ENCODE assay signal across 13 cellular contexts in genomic region chr15:75131269-75131643, GRCh38.
DNase-seq lines count a peak whose midpoint lies in the region; ATAC-seq lines count a peak whose summit lies in the region.
"Had no signal": no experiment of that assay in that cellular context is flagged by ENCODE, and none has a peak within 500 bp of the region (broad histone marks: within the 10 kb centered on the region; RNA-seq: fewer than 3 reads in every experiment).

No MANE protein-coding gene starts in this region.

- DNase-seq in EH (ENCODE audit: low read depth) (peak; percentile 37), midbrain (lab: John Stamatoyannopoulos, UW) (peak; percentile 10), KG1 (lab: John Stamatoyannopoulos, UW) (no peak), NCI-H748 treated with DMSO at 0.1 percent for 48 hours (lab: John Stamatoyannopoulos, UW) (no peak)
- no peak for DNase-seq in activated naive CD8-positive, alpha-beta T cell treated with anti-CD3 and anti-CD28 coated beads for 36 hours
- DNase-seq: activated CD8-positive, alpha-beta memory T cell treated with anti-CD3 and anti-CD28 coated beads for 24 hours; DND-41; left colon; NCI-H524 treated with DMSO at 0.1 percent for 48 hours; psoas muscle; SW 1271 had no signal

- peak; percentile 21 for ATAC-seq in HG03457 (IDR thresholded peaks at IDR 0.05; ENCODE audit: unreplicated experiment)
- no peak for ATAC-seq in GM19463 (IDR thresholded peaks at IDR 0.05; ENCODE audit: unreplicated experiment)

- peak overlapping the region; percentile 35 for H3K27ac Mint-ChIP-seq in activated naive CD8-positive, alpha-beta T cell treated with anti-CD3 and anti-CD28 coated beads for 36 hours

- H3K36me3 Mint-ChIP-seq in activated naive CD8-positive, alpha-beta T cell treated with anti-CD3 and anti-CD28 coated beads for 36 hours, result no peaks in the 10 kb centered on the region

- H3K9me3 Mint-ChIP-seq in activated naive CD8-positive, alpha-beta T cell treated with anti-CD3 and anti-CD28 coated beads for 36 hours, result peaks cover 3% of the 10 kb centered on the region

- H3K27me3 Mint-ChIP-seq in activated naive CD8-positive, alpha-beta T cell treated with anti-CD3 and anti-CD28 coated beads for 36 hours, result peaks cover 11% of the 10 kb centered on the region

- H3K4me1 Mint-ChIP-seq in activated naive CD8-positive, alpha-beta T cell treated with anti-CD3 and anti-CD28 coated beads for 36 hours, result peaks cover 23% of the 10 kb centered on the region

- peak overlapping the region; percentile 8 for H3K4me3 Mint-ChIP-seq in activated naive CD8-positive, alpha-beta T cell treated with anti-CD3 and anti-CD28 coated beads for 36 hours

Comparison
In these comparisons a context has a peak if more than half of its experiments do, and no peak if none do; other contexts are left out.
1. DNase-seq: peak in EH (single experiment) and midbrain (single experiment); none in activated naive CD8-positive, alpha-beta T cell treated with anti-CD3 and anti-CD28 coated beads for 36 hours (single experiment), KG1 (single experiment) and NCI-H748 treated with DMSO at 0.1 percent for 48 hours (single experiment).